Comparison of ENCODE assay signal across 8 cellular contexts in genomic region chr3:9792405-9793160, GRCh38. TPM values are rescaled to one million over a fixed set of nuclear protein-coding genes. Genes with fewer than 3 reads are reported as not detected.
DNase-seq lines count a peak whose midpoint lies in the region; ATAC-seq and TF ChIP-seq lines count a peak whose summit lies in the region.

Gene ARPC4 (plus strand): TSS chr3:9793082. CDS start chr3:9793122, 40 bp downstream.
Gene TADA3 (minus strand): TSS chr3:9792473. CDS start chr3:9791466, 1,007 bp downstream.

- H3K27ac Mint-ChIP-seq in activated T-helper 2 cell treated with anti-CD3 and anti-CD28 coated beads, Interferon-gamma antibody, Interleukin-2, Interleukin-4, amounts not matched to agents 10 μg/mL and 5 μg/mL and 100 μg/mL, durations not matched to agents 14 hours and 24 hours and 36 hours, result peak within 1 kb of the TSS; percentile 98
- H3K27ac Mint-ChIP-seq in natural killer cell, result peak within 1 kb of the TSS; percentile 94 to 99

- H3F3A ChIP-seq in Loucy (ENCODE audit: low read depth), result no peaks in the 10 kb centered on the region

- no peaks in the 10 kb centered on the region for H3K9me2 ChIP-seq in Loucy (replicated peaks; ENCODE audit: low read depth, low read length)

- H3K4me2 ChIP-seq in Loucy (ENCODE audit: low read depth, low read length, poor library complexity, severe bottlenecking), result peak within 1 kb of the TSS; percentile 96

- peak; percentile 98 for DNase-seq in ELF-1 (ENCODE audit: low read depth, low spot score)
- peak; percentile 97 for DNase-seq in H7
- DNase-seq in RWPE2 (ENCODE audit: low spot score), result peak; percentile 89
- peak; percentile 90 for DNase-seq in activated T-helper 2 cell treated with anti-CD3 and anti-CD28 coated beads, Interferon-gamma antibody, Interleukin-2, Interleukin-4, amounts not matched to agents 10 μg/mL and 5 μg/mL and 100 μg/mL, durations not matched to agents 14 hours and 24 hours and 36 hours (ENCODE audit: low spot score)
- DNase-seq in fibroblast of mammary gland (ENCODE audit: low read depth), result peak; percentile 95
- DNase-seq in natural killer cell, result peak; percentile 91
- DNase-seq in stimulated activated naive CD4-positive, alpha-beta T cell (lab: John Stamatoyannopoulos, UW), result peak; percentile 85 to 98 (median 92)

- TF ChIP-seq CTCF in Loucy (conservative IDR thresholded peaks at IDR 0.05; ENCODE audit: low read length) (no peak), RWPE2 (IDR thresholded peaks at IDR 0.05; ENCODE audit: poor library complexity, severe bottlenecking) (no peak), fibroblast of mammary gland (conservative IDR thresholded peaks at IDR 0.05; ENCODE audit: control insufficient read depth, insufficient read depth, low read depth, low read length) (no peak), natural killer cell (IDR thresholded peaks at IDR 0.05) (no peak)

- peaks cover 76% of the 10 kb centered on the region for H3K79me2 ChIP-seq in Loucy (ENCODE audit: insufficient read depth, low read length)

- H2AFZ ChIP-seq in Loucy (ENCODE audit: low read length), result peak within 1 kb of the TSS; percentile 82

- no peaks in the 10 kb centered on the region for H3K9me3 ChIP-seq in Loucy (ENCODE audit: insufficient read depth, low read depth, low read length)
- H3K9me3 ChIP-seq in RWPE2 (ENCODE audit: severe bottlenecking), result no peaks in the 10 kb centered on the region

- no peaks in the 10 kb centered on the region for H3K27me3 ChIP-seq in H7 (ENCODE audit: control insufficient read depth, insufficient read depth, low read length)
- H3K27me3 ChIP-seq in Loucy (ENCODE audit: insufficient read depth, low read length, poor library complexity, severe bottlenecking), result no peaks in the 10 kb centered on the region
- H3K27me3 ChIP-seq in RWPE2 (ENCODE audit: insufficient read depth, poor library complexity, severe bottlenecking), result no peaks in the 10 kb centered on the region

- peak within 1 kb of the TSS; percentile 99 for H3K4me3 Mint-ChIP-seq in activated T-helper 2 cell treated with anti-CD3 and anti-CD28 coated beads, Interferon-gamma antibody, Interleukin-2, Interleukin-4, amounts not matched to agents 10 μg/mL and 5 μg/mL and 100 μg/mL, durations not matched to agents 14 hours and 24 hours and 36 hours (ENCODE audit: low read depth)
- H3K4me3 Mint-ChIP-seq in natural killer cell, result peak within 1 kb of the TSS; percentile 92

- ATAC-seq in RWPE2 (ENCODE audit: low read depth) (peak; percentile 87), natural killer cell (peak; percentile 84 to 93 (median 84))

- H3K4me3 ChIP-seq in H7 (ENCODE audit: insufficient read depth, low read depth, low read length) (peak within 1 kb of the TSS; percentile 80), Loucy (ENCODE audit: low read length, poor library complexity, severe bottlenecking) (peak within 1 kb of the TSS; percentile 97), RWPE2 (ENCODE audit: severe bottlenecking) (peak within 1 kb of the TSS; percentile 72), fibroblast of mammary gland (ENCODE audit: control insufficient read depth, low read depth, low read length) (peak within 1 kb of the TSS; percentile 98)

- H3K4me1 ChIP-seq in Loucy (ENCODE audit: insufficient read depth, low read length, poor library complexity, severe bottlenecking), result peaks cover 39% of the 10 kb centered on the region
- H3K4me1 ChIP-seq in RWPE2 (ENCODE audit: insufficient read depth, poor library complexity, severe bottlenecking), result peaks cover 2% of the 10 kb centered on the region

- peaks cover 70% of the 10 kb centered on the region for H3K36me3 Mint-ChIP-seq in activated T-helper 2 cell treated with anti-CD3 and anti-CD28 coated beads, Interferon-gamma antibody, Interleukin-2, Interleukin-4, amounts not matched to agents 10 μg/mL and 5 μg/mL and 100 μg/mL, durations not matched to agents 14 hours and 24 hours and 36 hours (ENCODE audit: low read depth)
- peaks cover 3% of the 10 kb centered on the region for H3K36me3 Mint-ChIP-seq in natural killer cell

- H3K27ac ChIP-seq in RWPE2 (ENCODE audit: poor library complexity, severe bottlenecking), result peak within 1 kb of the TSS; percentile 70

- H3K36me3 ChIP-seq in H7 (replicated peaks; ENCODE audit: control insufficient read depth, insufficient read depth, low read length), result peaks cover 13% of the 10 kb centered on the region
- H3K36me3 ChIP-seq in Loucy (ENCODE audit: insufficient read depth, low read length), result peaks cover 6% of the 10 kb centered on the region; the same call in 1 of the 2 replicates
- peaks cover 39% of the 10 kb centered on the region for H3K36me3 ChIP-seq in RWPE2 (ENCODE audit: low read depth)

- H4K20me1 ChIP-seq in Loucy (ENCODE audit: insufficient read depth, low read length, poor library complexity, severe bottlenecking), result peaks cover 24% of the 10 kb centered on the region

- H3K9ac ChIP-seq in Loucy (ENCODE audit: low read depth, low read length, poor library complexity, severe bottlenecking), result peak within 1 kb of the TSS; percentile 99

- intact Hi-C loops in activated T-helper 2 cell treated with anti-CD3 and anti-CD28 coated beads, Interferon-gamma antibody, Interleukin-2, Interleukin-4, amounts not matched to agents 10 μg/mL and 5 μg/mL and 100 μg/mL, durations not matched to agents 14 hours and 24 hours and 36 hours (cut with micrococcal nuclease), result loop anchor here (1.0 to 10.0 kb wide), 9 partner anchors 14 to 452 kb away; partner anchors contain the start of genes BRPF1, CAMK1, CRELD1 and MTMR14
- intact Hi-C loops in natural killer cell (cut with micrococcal nuclease), result loop anchor here (1.0 to 5.0 kb wide), 4 partner anchors 16 to 143 kb away; partner anchors contain the start of genes BRPF1 and MTMR14

- H3K27me3 Mint-ChIP-seq in activated T-helper 2 cell treated with anti-CD3 and anti-CD28 coated beads, Interferon-gamma antibody, Interleukin-2, Interleukin-4, amounts not matched to agents 10 μg/mL and 5 μg/mL and 100 μg/mL, durations not matched to agents 14 hours and 24 hours and 36 hours (ENCODE audit: low read depth), result no peaks in the 10 kb centered on the region
- H3K27me3 Mint-ChIP-seq in natural killer cell (ENCODE audit: low read depth in 2 of 2), result no peaks in the 10 kb centered on the region

- H3K9me3 Mint-ChIP-seq in activated T-helper 2 cell treated with anti-CD3 and anti-CD28 coated beads, Interferon-gamma antibody, Interleukin-2, Interleukin-4, amounts not matched to agents 10 μg/mL and 5 μg/mL and 100 μg/mL, durations not matched to agents 14 hours and 24 hours and 36 hours, result no peaks in the 10 kb centered on the region
- no peaks in the 10 kb centered on the region for H3K9me3 Mint-ChIP-seq in natural killer cell

- peaks cover 55% of the 10 kb centered on the region for H3K4me1 Mint-ChIP-seq in activated T-helper 2 cell treated with anti-CD3 and anti-CD28 coated beads, Interferon-gamma antibody, Interleukin-2, Interleukin-4, amounts not matched to agents 10 μg/mL and 5 μg/mL and 100 μg/mL, durations not matched to agents 14 hours and 24 hours and 36 hours (ENCODE audit: low read depth)
- peaks cover 58 to 71% of the 10 kb centered on the region in 2 donors for H3K4me1 Mint-ChIP-seq in natural killer cell

RNA-seq across cellular contexts. Expression of gene ARPC4, which starts in this region (rescaled TPM):
- 207 and 239 TPM in 2 replicates for total RNA-seq in H7 (2014; rRNA removed; shearing (Covaris generic))
- total RNA-seq in activated T-helper 2 cell treated with anti-CD3 and anti-CD28 coated beads, Interferon-gamma antibody, Interleukin-2, Interleukin-4, amounts not matched to agents 10 μg/mL and 5 μg/mL and 100 μg/mL, durations not matched to agents 14 hours and 24 hours and 36 hours, result 253 and 268 TPM in 2 replicates
- 100 to 1,000 TPM; 282 to 288 (median 285) TPM for total RNA-seq in natural killer cell

RNA-seq across cellular contexts. Expression of gene TADA3, which starts in this region (rescaled TPM):
- 76.0 and 79.6 TPM in 2 replicates for total RNA-seq in H7 (2014; rRNA removed; shearing (Covaris generic))
- total RNA-seq in activated T-helper 2 cell treated with anti-CD3 and anti-CD28 coated beads, Interferon-gamma antibody, Interleukin-2, Interleukin-4, amounts not matched to agents 10 μg/mL and 5 μg/mL and 100 μg/mL, durations not matched to agents 14 hours and 24 hours and 36 hours, result 86.6 and 89.2 TPM in 2 replicates
- 10 to 100 TPM; 59.2 to 73.7 (median 69.2) TPM for total RNA-seq in natural killer cell

Comparison
In these comparisons a context has a peak if more than half of its experiments do, and no peak if none do; other contexts are left out.
1. Peak in every context shown above with its lines: DNase-seq, ATAC-seq, H3K4me3 ChIP-seq and H3K27ac ChIP-seq.